ENCODE assay signal across 18 cellular contexts in the genomic region with DNA sequence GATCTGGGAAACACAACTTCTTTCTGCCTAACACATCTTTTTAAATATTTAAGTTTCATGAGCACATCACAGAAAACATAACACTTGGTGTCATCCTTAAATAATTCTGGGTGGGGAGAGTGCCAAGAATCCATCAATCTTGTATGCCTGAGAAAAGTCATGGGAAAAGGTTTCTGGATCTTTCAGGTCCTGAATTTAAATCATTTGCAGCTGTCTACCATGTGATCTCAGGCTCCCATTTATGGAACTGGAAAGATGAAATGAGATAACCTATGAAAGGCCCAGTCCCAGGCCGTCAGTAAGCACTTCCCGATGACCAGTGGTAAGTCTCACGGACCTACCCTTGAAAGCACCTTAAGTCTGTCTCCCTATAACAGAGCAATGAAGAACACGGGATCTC. TPM values are rescaled to one million over a fixed set of nuclear protein-coding genes. Genes with fewer than 3 reads are reported as not detected.
"Had no signal": no experiment of that assay in that cellular context is flagged by ENCODE, and none has a peak within 500 bp of the region (broad histone marks: within the 10 kb centered on the region; RNA-seq: fewer than 3 reads in every experiment).

No MANE protein-coding gene starts in this region.

- DNase-seq: activated CD4-positive, alpha-beta T cell treated with anti-CD3 and anti-CD28 coated beads for 36 hours; activated CD4-positive, alpha-beta T cell treated with anti-CD3 and anti-CD28 coated beads, Interleukin-2, amount 50 U/mL, for 48 hours; activated naive CD4-positive, alpha-beta T cell; activated naive CD8-positive, alpha-beta T cell treated with anti-CD3 and anti-CD28 coated beads for 36 hours; anterior cingulate cortex; effector memory CD8-positive, alpha-beta T cell; heart right ventricle; kidney glomerular epithelial cell; naive B cell; stimulated activated naive CD8-positive, alpha-beta T cell treated with anti-CD3 and anti-CD28 coated beads, Interleukin-15, Interleukin-2, amounts not matched to agents 100 U/mL and 50 U/mL, for 24 hours; substantia nigra; tibial artery had no signal

- H3K4me3 ChIP-seq: breast epithelium, heart right ventricle, neural progenitor cell, prostate gland, right atrium auricular region, tibial artery had no signal

- H3K27me3 ChIP-seq: breast epithelium, heart right ventricle, neural progenitor cell, right atrium auricular region, tibial artery had no signal

- H3K36me3 ChIP-seq: breast epithelium, heart right ventricle, neural progenitor cell, prostate gland, right atrium auricular region, tibial artery had no signal

- H3K9ac ChIP-seq: neural progenitor cell had no signal

- H2AFZ ChIP-seq: neural progenitor cell had no signal

- H3K9me3 ChIP-seq: breast epithelium, heart right ventricle, prostate gland, right atrium auricular region, tibial artery had no signal

- H3K4me1 ChIP-seq: breast epithelium, prostate gland, right atrium auricular region had no signal

- ATAC-seq: activated CD4-positive, alpha-beta T cell treated with anti-CD3 and anti-CD28 coated beads for 36 hours; activated T-helper 17 cell treated with anti-CD3 and anti-CD28 coated beads, Interleukin-2, amount 50 U/mL, for 72 hours; effector memory CD8-positive, alpha-beta T cell; stimulated activated naive CD8-positive, alpha-beta T cell treated with anti-CD3 and anti-CD28 coated beads, Interleukin-15, Interleukin-2, amounts not matched to agents 100 U/mL and 50 U/mL, for 24 hours; WTC11 had no signal

- H3K27ac ChIP-seq: breast epithelium, heart right ventricle, neural progenitor cell, prostate gland, right atrium auricular region, tibial artery had no signal

RNA-seq across cellular contexts. Expression of a gene that starts 15.1 kb away (rescaled TPM):
- total RNA-seq: activated CD4-positive, alpha-beta T cell treated with anti-CD3 and anti-CD28 coated beads for 36 hours; activated naive CD8-positive, alpha-beta T cell treated with anti-CD3 and anti-CD28 coated beads for 36 hours; activated T-helper 17 cell treated with anti-CD3 and anti-CD28 coated beads, Interleukin-2, amount 50 U/mL, for 72 hours had no signal
